ENCODE assay signal across 20 cellular contexts in genomic region chr3:26625187-26625586, GRCh38. TPM values are rescaled to one million over a fixed set of nuclear protein-coding genes. Genes with fewer than 3 reads are reported as not detected.
"Had no signal": no experiment of that assay in that cellular context is flagged by ENCODE, and none has a peak within 500 bp of the region (broad histone marks: within the 10 kb centered on the region; RNA-seq: fewer than 3 reads in every experiment).

No MANE protein-coding gene starts in this region.

- H3K4me3 ChIP-seq: body of pancreas, lung, suprapubic skin, upper lobe of left lung had no signal

- H3K9me3 ChIP-seq: body of pancreas, esophagus muscularis mucosa, suprapubic skin, upper lobe of left lung had no signal

- H3K4me1 Mint-ChIP-seq: activated B cell treated with CpG ODN at 0.5 μM for 24 hours; activated T-helper 17 cell treated with anti-CD3 and anti-CD28 coated beads, Interleukin-2, amount 50 U/mL, for 72 hours; central memory CD8-positive, alpha-beta T cell; natural killer cell had no signal

- H3K36me3 ChIP-seq: esophagus muscularis mucosa, suprapubic skin, upper lobe of left lung had no signal

- DNase-seq: activated B cell treated with CpG ODN at 0.5 μM for 24 hours; activated CD4-positive, alpha-beta T cell treated with anti-CD3 and anti-CD28 coated beads, Interleukin-2, amount 50 U/mL, for 1 hour; activated naive CD4-positive, alpha-beta T cell treated with anti-CD3 and anti-CD28 coated beads, Interleukin-2, amount 50 U/mL, for 16 hours; activated T-cell treated with anti-CD3 and anti-CD28 coated beads for 4 hours; body of pancreas; dermis blood vessel endothelial cell; natural killer cell; stimulated activated CD4-positive, alpha-beta T cell treated with anti-CD3 and anti-CD28 coated beads, Interleukin-12 subunit alpha, Interleukin-12 subunit beta, amount 100 ng/mL, for 4 hours; stimulated activated naive CD8-positive, alpha-beta T cell treated with anti-CD3 and anti-CD28 coated beads, Interleukin-15, Interleukin-2, amounts not matched to agents 100 U/mL and 50 U/mL, for 24 hours had no signal

- H3K27ac ChIP-seq: body of pancreas, esophagus muscularis mucosa, suprapubic skin, upper lobe of left lung had no signal

- H3K27ac Mint-ChIP-seq: activated B cell treated with CpG ODN at 0.5 μM for 24 hours; activated T-helper 17 cell treated with anti-CD3 and anti-CD28 coated beads, Interleukin-2, amount 50 U/mL, for 72 hours; natural killer cell; T-helper 1 cell treated with Interleukin-12 subunit alpha and Interleukin-12 subunit beta and Interleukin-4 antibody, amounts not matched to agents 30 μg/mL and 1 μg/mL, for 36 hours had no signal

- H3K9me3 Mint-ChIP-seq: activated B cell treated with CpG ODN at 0.5 μM for 24 hours; activated T-helper 17 cell treated with anti-CD3 and anti-CD28 coated beads, Interleukin-2, amount 50 U/mL, for 72 hours; T-helper 1 cell treated with Interleukin-12 subunit alpha and Interleukin-12 subunit beta and Interleukin-4 antibody, amounts not matched to agents 30 μg/mL and 1 μg/mL, for 36 hours had no signal

- ATAC-seq: activated T-helper 17 cell treated with anti-CD3 and anti-CD28 coated beads, Interleukin-2, amount 50 U/mL, for 72 hours; body of pancreas; natural killer cell; SK-N-SH treated with all-trans-retinoic acid at 6 μM for 48 hours; stimulated activated naive CD8-positive, alpha-beta T cell treated with anti-CD3 and anti-CD28 coated beads, Interleukin-15, Interleukin-2, amounts not matched to agents 100 U/mL and 50 U/mL, for 24 hours had no signal

- H3K4me3 Mint-ChIP-seq: activated B cell treated with CpG ODN at 0.5 μM for 24 hours; activated T-helper 17 cell treated with anti-CD3 and anti-CD28 coated beads, Interleukin-2, amount 50 U/mL, for 72 hours; central memory CD8-positive, alpha-beta T cell; natural killer cell; T-helper 1 cell treated with Interleukin-12 subunit alpha and Interleukin-12 subunit beta and Interleukin-4 antibody, amounts not matched to agents 30 μg/mL and 1 μg/mL, for 36 hours had no signal

- H3K27me3 ChIP-seq: body of pancreas had no signal

- H3K36me3 Mint-ChIP-seq: natural killer cell had no signal

RNA-seq across cellular contexts. Expression of gene LRRC3B, which starts 2.6 kb away (rescaled TPM):
- total RNA-seq: activated B cell treated with CpG ODN at 0.5 μM for 24 hours; activated CD8-positive, alpha-beta memory T cell treated with anti-CD3 and anti-CD28 coated beads for 36 hours; body of pancreas; dermis blood vessel endothelial cell; fibroblast of villous mesenchyme; natural killer cell; osteocyte; suprapubic skin had no signal
